8 cellular contexts compared by ENCODE assay signal in genomic region chr11:62725686-62726085, GRCh38. TPM values are rescaled to one million over a fixed set of nuclear protein-coding genes. Genes with fewer than 3 reads are reported as not detected.
A peak's percentile ranks its signal among the peaks of the same experiment; 100 is the strongest.
DNase-seq lines count a peak whose midpoint lies in the region; ATAC-seq and TF ChIP-seq lines count a peak whose summit lies in the region.

No MANE protein-coding gene starts in this region.

- no peaks in the 10 kb centered on the region for H3K27me3 ChIP-seq in CD4-positive, alpha-beta T cell (ENCODE audit: control insufficient read depth, insufficient read depth, low read length)

- DNase-seq in CD4-positive, alpha-beta T cell: no peak
- DNase-seq in NCI-H146 treated with DMSO at 0.1 percent for 48 hours (lab: John Stamatoyannopoulos, UW; ENCODE audit: unreplicated experiment): peak; percentile 17
- no peak for DNase-seq in effector memory CD8-positive, alpha-beta T cell
- no peak for DNase-seq in neural crest cell (ENCODE audit: low read depth, low spot score)
- DNase-seq in NCI-H1417 treated with DMSO at 0.1 percent for 48 hours (lab: John Stamatoyannopoulos, UW): no peak
- no peak for DNase-seq in NCI-H187 (lab: John Stamatoyannopoulos, UW)
- DNase-seq in stimulated activated CD4-positive, alpha-beta T cell treated with anti-CD3 and anti-CD28 coated beads, Interleukin-12 subunit alpha, Interleukin-12 subunit beta, amount 100 ng/mL, for 4 hours: no peak
- DNase-seq in NCI-H2081 treated with DMSO at 0.1 percent for 48 hours (lab: John Stamatoyannopoulos, UW): no peak

- peak overlapping the region; percentile 84 for H3K4me3 Mint-ChIP-seq in CD4-positive, alpha-beta T cell
- peak overlapping the region; percentile 96 to 97 for H3K4me3 Mint-ChIP-seq in effector memory CD8-positive, alpha-beta T cell
- H3K4me3 Mint-ChIP-seq in neural crest cell: peak overlapping the region; percentile 95

- peaks cover 81% of the 10 kb centered on the region for H3K4me1 Mint-ChIP-seq in CD4-positive, alpha-beta T cell (ENCODE audit: low read depth)
- peaks cover 37 to 42% of the 10 kb centered on the region in 2 donors for H3K4me1 Mint-ChIP-seq in effector memory CD8-positive, alpha-beta T cell (ENCODE audit: low read depth in 2 of 2)
- peaks cover 54% of the 10 kb centered on the region for H3K4me1 Mint-ChIP-seq in neural crest cell

- POLR2A ChIA-PET in CD4-positive, alpha-beta T cell (lab: Charles Lee): interaction anchor here (0.9 to 7.9 kb wide), 14 partner anchors 9 to 173 kb away, joined by 3 to 228 read pairs (median 40); partner anchors contain the start of genes BSCL2, C11orf98, CSKMT and GNG3

- intact Hi-C loops in CD4-positive, alpha-beta T cell (cut with DNase I, micrococcal nuclease): loop anchor here in 1 of 2 experiments (5.0 kb wide), 2 partner anchors 47 to 117 kb away; partner anchors contain the start of gene TAF6L

- peak overlapping the region; percentile 97 for H3K27ac ChIP-seq in CD4-positive, alpha-beta T cell (ENCODE audit: low read depth, low read length)

- TF ChIP-seq CTCF in CD4-positive, alpha-beta T cell (IDR thresholded peaks at IDR 0.05): no peak
- no peak for TF ChIP-seq CTCF in neural crest cell (conservative IDR thresholded peaks at IDR 0.05)

- CTCF ChIA-PET in CD4-positive, alpha-beta T cell (lab: Charles Lee): interaction anchor here (0.7 to 8.3 kb wide), 4 partner anchors 62 to 382 kb away, joined by 3 to 44 read pairs (median 4); partner anchors contain the start of genes SLC3A2 and TMEM179B

- peaks cover 84% of the 10 kb centered on the region for H3K36me3 Mint-ChIP-seq in CD4-positive, alpha-beta T cell (ENCODE audit: low read depth)
- H3K36me3 Mint-ChIP-seq in effector memory CD8-positive, alpha-beta T cell (ENCODE audit: insufficient read depth): peaks cover 76% of the 10 kb centered on the region
- peaks cover 33% of the 10 kb centered on the region for H3K36me3 Mint-ChIP-seq in neural crest cell (ENCODE audit: low read depth)

- H3K9me3 Mint-ChIP-seq in CD4-positive, alpha-beta T cell: no peaks in the 10 kb centered on the region
- H3K9me3 Mint-ChIP-seq in effector memory CD8-positive, alpha-beta T cell: no peaks in the 10 kb centered on the region
- no peaks in the 10 kb centered on the region for H3K9me3 Mint-ChIP-seq in neural crest cell

- no peak for ATAC-seq in CD4-positive, alpha-beta T cell (ENCODE audit: poor library complexity)
- ATAC-seq in effector memory CD8-positive, alpha-beta T cell (replicated peaks): no peak

- no peaks in the 10 kb centered on the region for H3K9me3 ChIP-seq in CD4-positive, alpha-beta T cell (ENCODE audit: control insufficient read depth, low read length)

- H3K27me3 Mint-ChIP-seq in CD4-positive, alpha-beta T cell: no peaks in the 10 kb centered on the region
- no peaks in the 10 kb centered on the region for H3K27me3 Mint-ChIP-seq in effector memory CD8-positive, alpha-beta T cell
- no peaks in the 10 kb centered on the region for H3K27me3 Mint-ChIP-seq in neural crest cell (ENCODE audit: low read depth)

- peak overlapping the region; percentile 98 for H3K27ac Mint-ChIP-seq in CD4-positive, alpha-beta T cell
- H3K27ac Mint-ChIP-seq in effector memory CD8-positive, alpha-beta T cell: peak overlapping the region; percentile 98 to 99
- H3K27ac Mint-ChIP-seq in neural crest cell (ENCODE audit: unreplicated experiment): peak overlapping the region; percentile 97

RNA-seq across cellular contexts. Expression of gene HNRNPUL2, which starts 1.6 kb away (rescaled TPM):
- total RNA-seq in CD4-positive, alpha-beta T cell: 10 to 100 TPM; 35.2 to 37.6 TPM
- 79.6 and 80.7 TPM in 2 replicates for total RNA-seq in neural crest cell

RNA-seq across cellular contexts. Expression of gene TTC9C, which starts 2.6 kb away (rescaled TPM):
- 1 to 10 TPM; 5.2 to 7.0 TPM for total RNA-seq in CD4-positive, alpha-beta T cell
- total RNA-seq in neural crest cell: 44.7 and 49.2 TPM in 2 replicates

RNA-seq across cellular contexts. Expression of gene GNG3, which starts 18.2 kb away (rescaled TPM):
- not detected for total RNA-seq in CD4-positive, alpha-beta T cell
- total RNA-seq in neural crest cell: 11.3 and 12.9 TPM in 2 replicates

RNA-seq across cellular contexts. Expression of gene BSCL2, which starts 18.5 kb away (rescaled TPM):
- total RNA-seq in CD4-positive, alpha-beta T cell: 10 to 100 TPM; 17.1 to 20.0 TPM
- total RNA-seq in neural crest cell: 106 and 111 TPM in 2 replicates

RNA-seq across cellular contexts. Expression of gene ZBTB3, which starts 28.3 kb away (rescaled TPM):
- 1 to 10 TPM; 2.3 to 3.5 TPM for total RNA-seq in CD4-positive, alpha-beta T cell
- 11.5 and 16.1 TPM in 2 replicates for total RNA-seq in neural crest cell

Comparison
In these comparisons a context has a peak if more than half of its experiments do, and no peak if none do; other contexts are left out.
1. RNA of gene GNG3, which starts 18.2 kb away (total RNA-seq): 11.3 to 12.9 TPM in neural crest cell; not detected in CD4-positive, alpha-beta T cell; every median in the first group is over 10 times any median in the second.
2. Peak in every context shown above with its lines, with median percentiles within 50 percentile points of each other: H3K27ac Mint-ChIP-seq and H3K4me3 Mint-ChIP-seq.